ENCODE assay signal across 17 cellular contexts in the genomic region with DNA sequence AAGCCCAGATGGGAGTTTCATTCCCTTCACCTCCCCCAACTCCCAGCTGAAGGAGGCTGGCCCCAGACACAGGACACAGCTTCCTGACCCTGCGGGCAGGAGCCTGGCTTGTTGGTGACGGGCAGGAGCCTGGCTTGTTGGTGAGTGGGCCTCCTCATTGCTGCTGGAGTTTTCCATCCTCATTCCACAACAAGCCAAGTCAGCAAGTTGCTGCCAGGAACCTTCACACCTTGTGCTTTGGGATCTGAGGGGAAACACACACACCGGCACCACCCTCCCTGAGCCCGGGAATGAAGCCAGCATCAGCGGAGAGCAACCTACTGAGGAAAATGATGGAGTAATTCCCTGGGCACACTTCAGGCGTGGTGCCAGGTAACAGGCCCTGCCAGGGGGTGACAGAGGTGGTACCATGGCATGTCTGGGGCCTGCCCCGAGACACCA.
A peak's percentile ranks its signal among the peaks of the same experiment; 100 is the strongest.
DNase-seq lines count a peak whose midpoint lies in the region; ATAC-seq and TF ChIP-seq lines count a peak whose summit lies in the region.
"Had no signal": no experiment of that assay in that cellular context is flagged by ENCODE, and none has a peak within 500 bp of the region (broad histone marks: within the 10 kb centered on the region; RNA-seq: fewer than 3 reads in every experiment).

No MANE protein-coding gene starts in this region.

- peak overlapping the region; percentile 35; the same call in 1 of the 2 replicates for H2BK20ac ChIP-seq in IMR-90 (ENCODE audit: low read depth, low read length)

- POLR2A ChIA-PET in IMR-90 (lab: Charles Lee; ENCODE audit: unreplicated experiment), result no interaction called here

- H3K27ac ChIP-seq in IMR-90 (ENCODE audit: insufficient read depth, low read length), result no peak overlapping the region
- no peak overlapping the region for H3K27ac ChIP-seq in uterus
- H3K27ac ChIP-seq: cardiac muscle cell, right lobe of liver had no signal

- peak overlapping the region; percentile 48 for H2AK5ac ChIP-seq in IMR-90 (ENCODE audit: low read depth, low read length)

- peak overlapping the region; percentile 58 for H4K91ac ChIP-seq in IMR-90 (ENCODE audit: insufficient read depth, low read depth, low read length)

- TF ChIP-seq POLR2A in IMR-90 (IDR thresholded peaks at IDR 0.05; ENCODE audit: low read depth, low read length) (no peak), erythroblast (IDR thresholded peaks at IDR 0.05; ENCODE audit: low read length) (no peak), uterus (IDR thresholded peaks at IDR 0.05) (no peak)

- H3K14ac ChIP-seq in IMR-90 (replicated peaks; ENCODE audit: low read depth, low read length), result 0 out of 2 replicates have a peak overlapping the region, but pooled peaks have one; percentile 27

- peak overlapping the region; percentile 5 for H2AK9ac ChIP-seq in IMR-90 (replicated peaks; ENCODE audit: low read depth, low read length, poor library complexity)

- no peak overlapping the region for H3K23ac ChIP-seq in IMR-90 (ENCODE audit: low read depth, low read length)

- H4K8ac ChIP-seq in IMR-90 (ENCODE audit: low read depth in 2 of 2, low read length in 2 of 2), result no peak overlapping the region

- no peak for TF ChIP-seq CTCF in IMR-90 (conservative IDR thresholded peaks at IDR 0.05; ENCODE audit: low read depth, low read length)
- no peak for TF ChIP-seq CTCF in epithelial cell of esophagus (IDR thresholded peaks at IDR 0.05; ENCODE audit: insufficient read depth, low read depth, low read length, missing control alignments)
- no peak for TF ChIP-seq CTCF in omental fat pad (IDR thresholded peaks at IDR 0.05)
- no peak for TF ChIP-seq CTCF in uterus (IDR thresholded peaks at IDR 0.05)

- H2BK5ac ChIP-seq in IMR-90 (ENCODE audit: low read depth, low read length, poor library complexity, severe bottlenecking), result no peak overlapping the region

- H3K36me3 ChIP-seq in IMR-90 (ENCODE audit: control insufficient read depth, insufficient read depth, low read length), result no peaks in the 10 kb centered on the region
- H3K36me3 ChIP-seq in uterus, result no peaks in the 10 kb centered on the region
- H3K36me3 ChIP-seq: cardiac muscle cell, right lobe of liver had no signal

- in situ Hi-C loops in IMR-90 (cut with MboI; ENCODE audit: low sequenced_read_pairs), result loop anchor here (25.0 kb wide), 1 partner anchor 348 kb away; a partner anchor contains a TSS

- H3K4ac ChIP-seq in IMR-90 (ENCODE audit: low read depth, low read length), result peak overlapping the region; percentile 46; the same call in 1 of the 2 replicates

- peak overlapping the region; percentile 41; the same call in 2 of the 3 replicates for H2BK15ac ChIP-seq in IMR-90 (ENCODE audit: low read depth, low read length)

- ATAC-seq in IMR-90 (ENCODE audit: low read depth), result no peak
- ATAC-seq in omental fat pad (ENCODE audit: low FRiP score), result peak; percentile 43
- ATAC-seq in GM21786 (IDR thresholded peaks at IDR 0.05; ENCODE audit: unreplicated experiment), result no peak

- no peak overlapping the region for H3K9ac ChIP-seq in IMR-90 (ENCODE audit: low read depth, low read length)

- H3K18ac ChIP-seq in IMR-90 (ENCODE audit: low read depth, low read length), result no peak overlapping the region; the same call in 1 of the 2 replicates

- no TSS peak for BruUV-seq in IMR-90 (replicated peaks; lab: Mats Ljungman, UMichigan)

- no peak overlapping the region for H3K56ac ChIP-seq in IMR-90 (ENCODE audit: extremely low read depth, insufficient read depth, low read length)

- no peak for TF ChIP-seq RAD21 in IMR-90 (IDR thresholded peaks at IDR 0.05; ENCODE audit: low read length)

- 90% methylated on average over 2 of the region's 7 CpGs; no CpG with 5 or more reads in 1 of the 2 experiments for WGBS in IMR-90 (ENCODE audit: extremely low coverage in 2 of 2, insufficient read length in 1 of 2), 2 experiments

- H3K79me1 ChIP-seq in IMR-90 (ENCODE audit: low read depth in 1 of 2, low read length in 2 of 2), result no peaks in the 10 kb centered on the region

- CTCF ChIA-PET in IMR-90 (lab: Yijun Ruan, JAX), result no interaction called here

- H3K4me1 ChIP-seq in IMR-90 (ENCODE audit: control insufficient read depth, insufficient read depth, low read length) (peaks cover 7% of the 10 kb centered on the region), uterus (no peaks in the 10 kb centered on the region)

- no peak overlapping the region for H3K4me2 ChIP-seq in IMR-90 (ENCODE audit: low read depth, low read length)

- intact Hi-C loops in IMR-90 (cut with micrococcal nuclease), result no loop called here
- intact Hi-C loops in uterus (cut with DNase I; ENCODE audit: low total_unique reads), result no loop called here

- DNase-seq in IMR-90, result no peak
- peak; percentile 82 for DNase-seq in NCI-H69 (lab: John Stamatoyannopoulos, UW)
- DNase-seq in epithelial cell of esophagus (ENCODE audit: low read depth), result peak; percentile 72
- no peak for DNase-seq in omental fat pad (ENCODE audit: low spot score)
- no peak for DNase-seq in erythroblast (lab: John Stamatoyannopoulos, UW)
- no peak for DNase-seq in uterus
- DNase-seq: activated CD4-positive, alpha-beta T cell treated with anti-CD3 and anti-CD28 coated beads for 4 hours; AML-193; effector CD8-positive, alpha-beta T cell; Karpas-422; NCI-H187 treated with DMSO at 0.1 percent for 48 hours; right lobe of liver; stimulated activated CD4-positive, alpha-beta T cell treated with anti-CD3 and anti-CD28 coated beads, Interleukin-2, amount 100 ng/mL, for 24 hours; T-helper 9 cell had no signal

- H2AFZ ChIP-seq in IMR-90 (replicated peaks; ENCODE audit: low read length, poor library complexity), result peak overlapping the region; percentile 43

- H3K4me3 ChIP-seq in IMR-90 (ENCODE audit: insufficient read depth, low read depth, low read length) (no peak overlapping the region), epithelial cell of esophagus (ENCODE audit: low read length) (no peak overlapping the region), uterus (no peak overlapping the region)
- H3K4me3 ChIP-seq: cardiac muscle cell, lung, right lobe of liver had no signal

- peak overlapping the region; percentile 53 for H2BK120ac ChIP-seq in IMR-90 (ENCODE audit: low read depth, low read length)

- H3K27me3 ChIP-seq in IMR-90 (ENCODE audit: control insufficient read depth, insufficient read depth, low read length), result no peaks in the 10 kb centered on the region
- no peaks in the 10 kb centered on the region for H3K27me3 ChIP-seq in uterus
- H3K27me3 ChIP-seq: cardiac muscle cell, right lobe of liver had no signal

- dilution Hi-C loops in IMR-90 (cut with HindIII; ENCODE audit: low sequenced_read_pairs, unreplicated experiment), result no loop called here

- H4K5ac ChIP-seq in IMR-90 (ENCODE audit: low read depth, low read length), result no peak overlapping the region

- no peaks in the 10 kb centered on the region for H3K9me3 ChIP-seq in IMR-90 (ENCODE audit: control insufficient read depth, insufficient read depth, low read length)
- H3K9me3 ChIP-seq in uterus, result no peaks in the 10 kb centered on the region
- H3K9me3 ChIP-seq: right lobe of liver had no signal

- H3K9me1 ChIP-seq in IMR-90 (ENCODE audit: insufficient read depth, low read length), result peaks cover 5% of the 10 kb centered on the region; the same call in 1 of the 2 replicates

- no peaks in the 10 kb centered on the region for H4K20me1 ChIP-seq in IMR-90 (ENCODE audit: insufficient read depth, low read length)

TF ChIP-seq in IMR-90, 13 proteins besides CTCF, POLR2A, EP300 and RAD21:
- TF ChIP-seq MAFK (IDR thresholded peaks at IDR 0.05; ENCODE audit: low read depth, low read length), result 0 out of 2 replicates have a peak, but pooled peaks have one; percentile 5
- TF ChIP-seq, protein P1, sequence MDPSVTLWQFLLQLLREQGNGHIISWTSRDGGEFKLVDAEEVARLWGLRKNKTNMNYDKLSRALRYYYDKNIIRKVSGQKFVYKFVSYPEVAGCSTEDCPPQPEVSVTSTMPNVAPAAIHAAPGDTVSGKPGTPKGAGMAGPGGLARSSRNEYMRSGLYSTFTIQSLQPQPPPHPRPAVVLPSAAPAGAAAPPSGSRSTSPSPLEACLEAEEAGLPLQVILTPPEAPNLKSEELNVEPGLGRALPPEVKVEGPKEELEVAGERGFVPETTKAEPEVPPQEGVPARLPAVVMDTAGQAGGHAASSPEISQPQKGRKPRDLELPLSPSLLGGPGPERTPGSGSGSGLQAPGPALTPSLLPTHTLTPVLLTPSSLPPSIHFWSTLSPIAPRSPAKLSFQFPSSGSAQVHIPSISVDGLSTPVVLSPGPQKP (IDR thresholded peaks at IDR 0.05; ENCODE audit: borderline replicate concordance, low read depth, low read length), result no peak

Comparison
In these comparisons a context has a peak if more than half of its experiments do, and no peak if none do; other contexts are left out.
1. DNase-seq: peak in NCI-H69 (single experiment) and epithelial cell of esophagus (single experiment); none in IMR-90 (single experiment), omental fat pad (single experiment), erythroblast (0 of 2) and uterus (0 of 2).